In genomic region chr4:6706173-6706572, GRCh38 we compare ENCODE assay signal across 1 cellular context.
A peak's percentile ranks its signal among the peaks of the same experiment; 100 is the strongest.
TF ChIP-seq lines count a peak whose summit lies in the region.

No MANE protein-coding gene starts in this region.

TF ChIP-seq in IMR-90, 13 proteins besides CTCF, POLR2A, EP300 and RAD21:
- TF ChIP-seq RCOR1 (IDR thresholded peaks at IDR 0.05; ENCODE audit: insufficient replicate concordance, low read length) (no peak), CEBPB (IDR thresholded peaks at IDR 0.05; ENCODE audit: low read depth, low read length) (peak; percentile 52)
